9 cellular contexts compared by ENCODE assay signal in the genomic region with DNA sequence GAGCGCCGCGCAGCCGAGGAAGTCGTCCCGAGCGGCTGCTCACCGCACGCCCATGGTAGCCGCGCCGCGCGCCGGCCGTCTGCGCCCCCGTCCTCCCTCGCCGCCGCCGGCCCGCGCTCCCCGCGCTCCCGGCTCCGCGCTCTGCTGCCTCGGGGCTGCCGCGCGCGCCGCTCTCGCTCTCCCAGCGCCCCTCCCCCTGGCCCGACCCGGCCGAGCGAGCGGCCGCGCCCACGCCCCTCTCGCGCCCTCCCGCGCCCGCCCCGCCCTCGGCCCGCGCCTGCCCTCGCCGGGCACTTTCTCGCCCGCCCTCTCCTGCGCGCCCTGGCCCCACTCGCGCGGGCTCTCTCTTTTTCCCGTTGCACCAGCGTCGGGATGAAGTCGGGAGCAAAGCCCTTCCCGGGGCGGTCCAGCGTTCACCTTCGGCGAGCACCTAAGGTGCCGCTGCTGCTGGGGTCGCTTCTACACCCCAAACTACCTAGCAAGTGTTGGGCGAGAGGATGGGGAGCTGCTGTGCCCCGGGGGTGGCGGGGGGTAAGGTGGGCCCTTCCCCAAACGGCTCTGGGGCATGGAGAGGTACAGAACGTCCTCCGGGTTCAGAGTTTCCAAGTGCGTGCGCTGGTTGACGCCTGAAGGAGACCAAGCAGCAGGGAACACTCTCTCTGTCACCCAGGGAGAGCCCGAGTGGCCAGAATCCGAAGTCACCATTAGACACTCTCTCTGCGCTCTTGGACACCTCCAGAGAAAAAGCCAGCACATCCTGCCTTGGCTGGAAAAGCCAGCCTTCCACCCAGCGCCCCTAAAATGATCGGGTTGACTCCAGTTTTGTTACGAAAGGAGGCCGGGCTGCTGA. TPM values are rescaled to one million over a fixed set of nuclear protein-coding genes. Genes with fewer than 3 reads are reported as not detected.
DNase-seq lines count a peak whose midpoint lies in the region; ATAC-seq, FAIRE-seq and TF ChIP-seq lines count a peak whose summit lies in the region.
"Had no signal": no experiment of that assay in that cellular context is flagged by ENCODE, and none has a peak within 500 bp of the region (broad histone marks: within the 10 kb centered on the region; RNA-seq: fewer than 3 reads in every experiment).

TSS of gene COLEC12 (minus strand) at position 146 of the 850 bp plus-strand sequence. CDS start 187 bp downstream, outside the sequence.

- FAIRE-seq in frontal cortex (lab: Jason Lieb, UNC): no peak
- FAIRE-seq in pancreas (lab: Jason Lieb, UNC): no peak

- DNase-seq in RWPE2 (ENCODE audit: low spot score): no peak
- peak; percentile 64 to 70 for DNase-seq in frontal cortex (ENCODE audit: low spot score in 2 of 2)
- peak in 2 of 6 donors; percentile 35 to 67 for DNase-seq in pancreas
- DNase-seq in SW 1271 (lab: John Stamatoyannopoulos, UW): no peak
- DNase-seq in HuH-7 (ENCODE audit: low spot score): no peak
- DNase-seq in foreskin melanocyte: no peak
- DNase-seq: T1000 had no signal

- H3K9me3 ChIP-seq in BLaER1: no peaks in the 10 kb centered on the region
- no peaks in the 10 kb centered on the region for H3K9me3 ChIP-seq in RWPE2 (ENCODE audit: severe bottlenecking)
- H3K9me3 ChIP-seq in pancreas: no peaks in the 10 kb centered on the region

- TF ChIP-seq CTCF in RWPE2 (IDR thresholded peaks at IDR 0.05; ENCODE audit: poor library complexity, severe bottlenecking) (no peak), pancreas (IDR thresholded peaks at IDR 0.05) (no peak)

- H3K9ac ChIP-seq in BLaER1: peak within 1 kb of the TSS; percentile 65

- peak within 1 kb of the TSS; percentile 92 for H3K4me2 ChIP-seq in BLaER1

- no peaks in the 10 kb centered on the region for H4K20me1 ChIP-seq in BLaER1

- whole genome bisulfite sequencing in pancreas, 2 donors: 3% methylated on average over 60 to 90 of the region's 90 CpGs

- H3K27ac ChIP-seq in BLaER1 (no peak within 1 kb of the TSS), RWPE2 (ENCODE audit: poor library complexity, severe bottlenecking) (no peak within 1 kb of the TSS), pancreas (no peak within 1 kb of the TSS)

- H3K27me3 ChIP-seq in BLaER1 (peaks cover 34% of the 10 kb centered on the region), RWPE2 (ENCODE audit: insufficient read depth, poor library complexity, severe bottlenecking) (peaks cover 39% of the 10 kb centered on the region), pancreas (peaks cover 0 to 4% (median 4%) of the 10 kb centered on the region in 4 donors)

- no peaks in the 10 kb centered on the region for H3K36me3 ChIP-seq in BLaER1
- H3K36me3 ChIP-seq in RWPE2 (ENCODE audit: low read depth): no peaks in the 10 kb centered on the region
- no peaks in the 10 kb centered on the region for H3K36me3 ChIP-seq in pancreas

- intact Hi-C loops in pancreas (cut with DNase I): no loop called here

- H3K4me1 ChIP-seq in BLaER1: peaks cover 12% of the 10 kb centered on the region
- H3K4me1 ChIP-seq in RWPE2 (ENCODE audit: insufficient read depth, poor library complexity, severe bottlenecking): peaks cover 4% of the 10 kb centered on the region
- H3K4me1 ChIP-seq in pancreas: peaks cover 0 to 8% (median 7%) of the 10 kb centered on the region in 3 donors

- peak; percentile 21; the same call in 1 of the 3 replicates for ATAC-seq in RWPE2 (ENCODE audit: low read depth)
- ATAC-seq in pancreas: peak; percentile 45 to 80 (median 64)
- no peak for ATAC-seq in HG03342 (IDR thresholded peaks at IDR 0.05; ENCODE audit: unreplicated experiment)

- H3K4me3 ChIP-seq in BLaER1: peak within 1 kb of the TSS; percentile 72
- peak within 1 kb of the TSS; percentile 13 for H3K4me3 ChIP-seq in RWPE2 (ENCODE audit: severe bottlenecking)
- H3K4me3 ChIP-seq in pancreas: peak within 1 kb of the TSS in 3 of 4 donors; percentile 19 to 43 (median 39)

RNA-seq across cellular contexts. Expression of gene COLEC12, which starts in this region (rescaled TPM):
- total RNA-seq in frontal cortex (16.7 TPM), pancreas (1 to 10 TPM in 4 of 6 donors, under 1 TPM in 2; 0.56 to 5.5 (median 2.5) TPM)
- under 1 TPM; 0.35 to 0.76 TPM for polyA plus RNA-seq in pancreas

Comparison
In these comparisons a context has a peak if more than half of its experiments do, and no peak if none do; other contexts are left out.
1. H3K4me3 ChIP-seq: peak in every context shown above with its lines; median percentile 72 in BLaER1; 39 in pancreas; 13 in RWPE2.
2. DNase-seq: peak in frontal cortex (2 of 2); none in RWPE2 (single experiment), SW 1271 (0 of 2), HuH-7 (single experiment) and foreskin melanocyte (single experiment).